ENCODE assay signal across 8 cellular contexts in genomic region chr7:5420841-5421625, GRCh38. TPM values are rescaled to one million over a fixed set of nuclear protein-coding genes. Genes with fewer than 3 reads are reported as not detected.
DNase-seq lines count a peak whose midpoint lies in the region; ATAC-seq, FAIRE-seq and TF ChIP-seq lines count a peak whose summit lies in the region.

No MANE protein-coding gene starts in this region.

- H3K9ac ChIP-seq in iPS-15b (ENCODE audit: low read depth, low read length), result no peak overlapping the region

- H3K9me3 Mint-ChIP-seq in activated naive CD8-positive, alpha-beta T cell treated with anti-CD3 and anti-CD28 coated beads for 36 hours, result no peaks in the 10 kb centered on the region

- H3K4me1 ChIP-seq in A549 (peaks cover 31% of the 10 kb centered on the region), iPS-15b (ENCODE audit: control insufficient read depth, insufficient read depth, low read length) (peaks cover 9% of the 10 kb centered on the region), small intestine (ENCODE audit: control insufficient read depth in 2 of 2, insufficient read depth in 1 of 2, low read depth in 1 of 2, low read length in 1 of 2) (peaks cover 0 to 3% of the 10 kb centered on the region in 2 donors)

- peak overlapping the region; percentile 81 for H3K4me2 ChIP-seq in A549

- peaks cover 23% of the 10 kb centered on the region for H3K4me1 Mint-ChIP-seq in activated naive CD8-positive, alpha-beta T cell treated with anti-CD3 and anti-CD28 coated beads for 36 hours

- peak in 1 of 2 experiments; percentile 2; a peak in 3 of 6 replicates for ATAC-seq in A549

- H3K36me3 Mint-ChIP-seq in activated naive CD8-positive, alpha-beta T cell treated with anti-CD3 and anti-CD28 coated beads for 36 hours, result no peaks in the 10 kb centered on the region

- peak overlapping the region; percentile 61 for H3K4me3 Mint-ChIP-seq in activated naive CD8-positive, alpha-beta T cell treated with anti-CD3 and anti-CD28 coated beads for 36 hours

- 2% methylated on average over 29 of the region's 93 CpGs for WGBS in A549 (ENCODE audit: missing lambda C conversion rate)
- WGBS in small intestine, 3 donors, result 0 to 1% (median 0%) methylated on average over 56 to 93 of the region's 93 CpGs

- no peak for TF ChIP-seq POLR2A in A549 (IDR thresholded peaks at IDR 0.05; ENCODE audit: low read length)

- H3K27ac Mint-ChIP-seq in activated naive CD8-positive, alpha-beta T cell treated with anti-CD3 and anti-CD28 coated beads for 36 hours, result no peak overlapping the region

- POLR2A ChIA-PET in A549 (lab: Yijun Ruan, JAX), result interaction anchor here (0.5 kb wide), 1 partner anchor 140 kb away, joined by 3 read pairs; no protein-coding TSS in a partner anchor

- TF ChIP-seq EP300 in A549 (IDR thresholded peaks at IDR 0.05), result no peak

- H3K27me3 ChIP-seq in iPS-15b (ENCODE audit: control insufficient read depth, insufficient read depth, low read length) (peaks cover 71% of the 10 kb centered on the region), small intestine (ENCODE audit: control insufficient read depth in 2 of 2, insufficient read depth in 2 of 2, low read length in 2 of 2) (no peaks in the 10 kb centered on the region)

- H3K9me3 ChIP-seq in A549 (no peaks in the 10 kb centered on the region), iPS-15b (ENCODE audit: control insufficient read depth, insufficient read depth, low read length) (no peaks in the 10 kb centered on the region), small intestine (ENCODE audit: control insufficient read depth, low read depth) (no peaks in the 10 kb centered on the region)

- H3K27ac ChIP-seq in A549 (peak overlapping the region; percentile 83 to 96), small intestine (ENCODE audit: low read depth in 1 of 2, low read length in 1 of 2) (peak overlapping the region; percentile 88 to 92)

- CTCF ChIA-PET in A549 (lab: Yijun Ruan, JAX), result interaction anchor here (1.4 to 5.5 kb wide), 4 partner anchors 20 to 30 kb away, joined by 3 to 54 read pairs (median 18); no protein-coding TSS in a partner anchor

- H3K27me3 Mint-ChIP-seq in activated naive CD8-positive, alpha-beta T cell treated with anti-CD3 and anti-CD28 coated beads for 36 hours, result peaks cover 89% of the 10 kb centered on the region

- H3K36me3 ChIP-seq in iPS-15b (ENCODE audit: control insufficient read depth, insufficient read depth, low read length) (no peaks in the 10 kb centered on the region), small intestine (ENCODE audit: control insufficient read depth in 2 of 2, insufficient read depth in 2 of 2, low read length in 2 of 2) (no peaks in the 10 kb centered on the region)

- TF ChIP-seq RAD21 in A549 (conservative IDR thresholded peaks at IDR 0.05 in 1 of 2, IDR thresholded peaks at IDR 0.05 in 1 of 2), result no peak

- no peak for TF ChIP-seq CTCF in A549 (IDR thresholded peaks at IDR 0.05)

- H3K4me3 ChIP-seq in A549 (peak overlapping the region; percentile 74), iPS-15b (ENCODE audit: low read depth, low read length) (peak overlapping the region; percentile 49), small intestine (ENCODE audit: low read depth in 1 of 2, low read length in 2 of 2) (peak overlapping the region; percentile 85 to 91)

- no peak for FAIRE-seq in A549 (lab: Jason Lieb, UNC)
- no peak for FAIRE-seq in small intestine (lab: Jason Lieb, UNC)

- DNase-seq in A549 (ENCODE audit: low read depth in 1 of 2, low spot score in 1 of 2) (peak in 1 of 2 experiments; percentile 35), HCEC 1CT (peak; percentile 16), small intestine (peak; percentile 28), foreskin melanocyte (no peak), pons (ENCODE audit: low spot score) (no peak), cortex of kidney (lab: John Stamatoyannopoulos, UW) (no peak)
- DNase-seq in activated naive CD8-positive, alpha-beta T cell treated with anti-CD3 and anti-CD28 coated beads for 36 hours, result no peak

TF ChIP-seq in A549, 52 proteins besides CTCF, POLR2A, EP300 and RAD21:
- TF ChIP-seq HES2 (IDR thresholded peaks at IDR 0.05) (no peak), MYC (IDR thresholded peaks at IDR 0.05; ENCODE audit: borderline replicate concordance, low read length) (no peak), CHD4 (IDR thresholded peaks at IDR 0.05; ENCODE audit: borderline replicate concordance) (no peak), HOXB5 (CRISPR knock-in tag; IDR thresholded peaks at IDR 0.05) (no peak), ESRRA (IDR thresholded peaks at IDR 0.05; ENCODE audit: borderline replicate concordance, low read length) (no peak), RNF2 (IDR thresholded peaks at IDR 0.05; ENCODE audit: borderline replicate concordance, low read depth) (0 out of 2 replicates have a peak, but pooled peaks have one; percentile 3), FOSL2 (IDR thresholded peaks at IDR 0.05) (no peak), FOSL2 (CRISPR knock-in tag; IDR thresholded peaks at IDR 0.05) (no peak), JUN (IDR thresholded peaks at IDR 0.05) (peak in 1 of 2 experiments; percentile 39; a peak in 1 of 5 replicates), REST (IDR thresholded peaks at IDR 0.05) (no peak)

RNA-seq across cellular contexts. Expression of gene TNRC18, which starts 2.6 kb away (rescaled TPM):
- 13.7 and 15.5 TPM in 2 replicates for polyA plus RNA-seq in A549 (2011; rRNA removed)
- polyA plus RNA-seq in A549 (2012; cell fraction: cytosol; rRNA removed), result 19.2 and 28.3 TPM in 2 replicates
- 45.6 and 59.8 TPM in 2 replicates for polyA plus RNA-seq in A549 (2012; cell fraction: nucleus; rRNA removed)
- 33.3 to 39.9 TPM (median 38.3 TPM) in 3 replicates for polyA plus RNA-seq in A549 (2017; fragmentation: RNase III; extraction: RNeasy Plus Mini Kit Qiagen cat#74134 plus additional on column Dnase treatment)
- 24.3 and 25.5 TPM in 2 replicates for polyA minus RNA-seq in A549 (2011; rRNA and poly(A)+ RNA removed)
- total RNA-seq in activated naive CD8-positive, alpha-beta T cell treated with anti-CD3 and anti-CD28 coated beads for 36 hours, result 10 to 100 TPM; 47.6 to 48.0 TPM
- 10 to 100 TPM in 2 of 3 donors, 1 to 10 TPM in 1; 5.4 to 43.0 (median 15.4) TPM for polyA plus RNA-seq in small intestine

Comparison
In these comparisons a context has a peak if more than half of its experiments do, and no peak if none do; other contexts are left out.
1. DNase-seq: peak in HCEC 1CT (single experiment) and small intestine (single experiment); none in activated naive CD8-positive, alpha-beta T cell treated with anti-CD3 and anti-CD28 coated beads for 36 hours (single experiment), foreskin melanocyte (single experiment), pons (single experiment) and cortex of kidney (single experiment).
2. Peak in every context shown above with its lines, with median percentiles within 50 percentile points of each other: H3K4me3 ChIP-seq.